1 cellular context compared by ENCODE assay signal in genomic region chr4:25290490-25291067, GRCh38.
TF ChIP-seq lines count a peak whose summit lies in the region.

No MANE protein-coding gene starts in this region.

TF ChIP-seq in HepG2, 621 proteins besides CTCF, POLR2A, EP300 and RAD21 (continued from another document and continues in another):
- TF ChIP-seq KAT2B (IDR thresholded peaks at IDR 0.05; ENCODE audit: borderline replicate concordance, low read depth, low read length), result no peak
- TF ChIP-seq MTA1 (CRISPR knock-in tag; IDR thresholded peaks at IDR 0.05; ENCODE audit: borderline replicate concordance), result no peak
- no peak for TF ChIP-seq ZNF720 (CRISPR knock-in tag; IDR thresholded peaks at IDR 0.05)
- no peak for TF ChIP-seq IKZF4 (CRISPR knock-in tag; IDR thresholded peaks at IDR 0.05; ENCODE audit: borderline replicate concordance, low read depth, not compliant biosample characterization)
- TF ChIP-seq ZNF605 (CRISPR knock-in tag; IDR thresholded peaks at IDR 0.05), result no peak
- TF ChIP-seq HINFP (CRISPR knock-in tag; IDR thresholded peaks at IDR 0.05; ENCODE audit: low read depth), result no peak
- TF ChIP-seq ZNF44 (CRISPR knock-in tag; IDR thresholded peaks at IDR 0.05), result no peak
- no peak for TF ChIP-seq RFX5 (IDR thresholded peaks at IDR 0.05; ENCODE audit: low read depth, low read length)
- no peak for TF ChIP-seq ZNF567 (CRISPR knock-in tag; IDR thresholded peaks at IDR 0.05; ENCODE audit: borderline replicate concordance)
- TF ChIP-seq ZNF775 (CRISPR knock-in tag; IDR thresholded peaks at IDR 0.05; ENCODE audit: borderline replicate concordance), result no peak
- no peak for TF ChIP-seq RARA (CRISPR knock-in tag; IDR thresholded peaks at IDR 0.05)
- TF ChIP-seq, protein P1, sequence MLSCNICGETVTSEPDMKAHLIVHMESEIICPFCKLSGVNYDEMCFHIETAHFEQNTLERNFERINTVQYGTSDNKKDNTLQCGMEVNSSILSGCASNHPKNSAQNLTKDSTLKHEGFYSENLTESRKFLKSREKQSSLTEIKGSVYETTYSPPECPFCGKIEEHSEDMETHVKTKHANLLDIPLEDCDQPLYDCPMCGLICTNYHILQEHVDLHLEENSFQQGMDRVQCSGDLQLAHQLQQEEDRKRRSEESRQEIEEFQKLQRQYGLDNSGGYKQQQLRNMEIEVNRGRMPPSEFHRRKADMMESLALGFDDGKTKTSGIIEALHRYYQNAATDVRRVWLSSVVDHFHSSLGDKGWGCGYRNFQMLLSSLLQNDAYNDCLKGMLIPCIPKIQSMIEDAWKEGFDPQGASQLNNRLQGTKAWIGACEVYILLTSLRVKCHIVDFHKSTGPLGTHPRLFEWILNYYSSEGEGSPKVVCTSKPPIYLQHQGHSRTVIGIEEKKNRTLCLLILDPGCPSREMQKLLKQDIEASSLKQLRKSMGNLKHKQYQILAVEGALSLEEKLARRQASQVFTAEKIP (CRISPR knock-in tag; IDR thresholded peaks at IDR 0.05; ENCODE audit: borderline replicate concordance), result no peak
- TF ChIP-seq SNAI1 (CRISPR knock-in tag; IDR thresholded peaks at IDR 0.05; ENCODE audit: borderline replicate concordance), result no peak
- no peak for TF ChIP-seq ZBTB43 (CRISPR knock-in tag; conservative IDR thresholded peaks at IDR 0.05)
- TF ChIP-seq, protein P2, sequence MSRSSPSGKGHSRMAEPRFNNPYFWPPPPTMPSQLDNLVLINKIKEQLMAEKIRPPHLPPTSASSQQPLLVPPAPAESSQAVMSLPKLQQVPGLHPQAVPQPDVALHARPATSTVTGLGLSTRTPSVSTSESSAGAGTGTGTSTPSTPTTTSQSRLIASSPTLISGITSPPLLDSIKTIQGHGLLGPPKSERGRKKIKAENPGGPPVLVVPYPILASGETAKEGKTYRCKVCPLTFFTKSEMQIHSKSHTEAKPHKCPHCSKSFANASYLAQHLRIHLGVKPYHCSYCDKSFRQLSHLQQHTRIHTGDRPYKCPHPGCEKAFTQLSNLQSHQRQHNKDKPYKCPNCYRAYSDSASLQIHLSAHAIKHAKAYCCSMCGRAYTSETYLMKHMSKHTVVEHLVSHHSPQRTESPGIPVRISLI (CRISPR knock-in tag; IDR thresholded peaks at IDR 0.05; ENCODE audit: borderline replicate concordance), result no peak
- TF ChIP-seq ZNF660 (CRISPR knock-in tag; IDR thresholded peaks at IDR 0.05; ENCODE audit: borderline replicate concordance, low read depth), result no peak
- TF ChIP-seq FOXC1 (CRISPR knock-in tag; IDR thresholded peaks at IDR 0.05; ENCODE audit: borderline replicate concordance), result peak; percentile 75; the same call in 1 of the 2 replicates
- no peak for TF ChIP-seq ZNF317 (CRISPR knock-in tag; IDR thresholded peaks at IDR 0.05)
- no peak for TF ChIP-seq POGZ (CRISPR knock-in tag; IDR thresholded peaks at IDR 0.05)
- TF ChIP-seq ZBTB25 (CRISPR knock-in tag; IDR thresholded peaks at IDR 0.05), result no peak
- peak; percentile 4; the same call in 1 of the 2 replicates for TF ChIP-seq HNF4A (CRISPR knock-in tag; IDR thresholded peaks at IDR 0.05)
- TF ChIP-seq SPEN (CRISPR knock-in tag; IDR thresholded peaks at IDR 0.05; ENCODE audit: low read depth), result no peak
- TF ChIP-seq SNAPC2 (CRISPR knock-in tag; IDR thresholded peaks at IDR 0.05), result no peak
- TF ChIP-seq CC2D1A (CRISPR knock-in tag; IDR thresholded peaks at IDR 0.05), result no peak
- no peak for TF ChIP-seq MBD4 (IDR thresholded peaks at IDR 0.05; ENCODE audit: borderline replicate concordance, low read length)
- TF ChIP-seq, protein P3, sequence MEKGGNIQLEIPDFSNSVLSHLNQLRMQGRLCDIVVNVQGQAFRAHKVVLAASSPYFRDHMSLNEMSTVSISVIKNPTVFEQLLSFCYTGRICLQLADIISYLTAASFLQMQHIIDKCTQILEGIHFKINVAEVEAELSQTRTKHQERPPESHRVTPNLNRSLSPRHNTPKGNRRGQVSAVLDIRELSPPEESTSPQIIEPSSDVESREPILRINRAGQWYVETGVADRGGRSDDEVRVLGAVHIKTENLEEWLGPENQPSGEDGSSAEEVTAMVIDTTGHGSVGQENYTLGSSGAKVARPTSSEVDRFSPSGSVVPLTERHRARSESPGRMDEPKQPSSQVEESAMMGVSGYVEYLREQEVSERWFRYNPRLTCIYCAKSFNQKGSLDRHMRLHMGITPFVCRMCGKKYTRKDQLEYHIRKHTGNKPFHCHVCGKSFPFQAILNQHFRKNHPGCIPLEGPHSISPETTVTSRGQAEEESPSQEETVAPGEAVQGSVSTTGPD (CRISPR knock-in tag; IDR thresholded peaks at IDR 0.05), result no peak
- no peak for TF ChIP-seq ARID2 (CRISPR knock-in tag; IDR thresholded peaks at IDR 0.05; ENCODE audit: borderline replicate concordance)
- TF ChIP-seq ZNF549 (CRISPR knock-in tag; IDR thresholded peaks at IDR 0.05), result no peak
- TF ChIP-seq ZSCAN22 (CRISPR knock-in tag; IDR thresholded peaks at IDR 0.05), result no peak
- no peak for TF ChIP-seq ZSCAN31 (CRISPR knock-in tag; IDR thresholded peaks at IDR 0.05; ENCODE audit: low read depth)
- no peak for TF ChIP-seq ZBTB40 (IDR thresholded peaks at IDR 0.05)
- TF ChIP-seq ZBTB40 (CRISPR knock-in tag; IDR thresholded peaks at IDR 0.05), result no peak
- TF ChIP-seq CEBPG (CRISPR knock-in tag; IDR thresholded peaks at IDR 0.05), result no peak
- no peak for TF ChIP-seq ZNF839 (CRISPR knock-in tag; IDR thresholded peaks at IDR 0.05; ENCODE audit: borderline replicate concordance)
- TF ChIP-seq ZNF772 (CRISPR knock-in tag; IDR thresholded peaks at IDR 0.05), result 0 out of 2 replicates have a peak, but pooled peaks have one; percentile 43
- no peak for TF ChIP-seq ZNF280B (CRISPR knock-in tag; IDR thresholded peaks at IDR 0.05; ENCODE audit: borderline replicate concordance)
- peak; percentile 25; the same call in 1 of the 2 replicates for TF ChIP-seq ZNF768 (CRISPR knock-in tag; IDR thresholded peaks at IDR 0.05)
- TF ChIP-seq REL (CRISPR knock-in tag; conservative IDR thresholded peaks at IDR 0.05), result no peak
- no peak for TF ChIP-seq FIP1L1 (IDR thresholded peaks at IDR 0.05; ENCODE audit: borderline replicate concordance, insufficient read depth, low read depth, low read length)
- TF ChIP-seq, protein P4, sequence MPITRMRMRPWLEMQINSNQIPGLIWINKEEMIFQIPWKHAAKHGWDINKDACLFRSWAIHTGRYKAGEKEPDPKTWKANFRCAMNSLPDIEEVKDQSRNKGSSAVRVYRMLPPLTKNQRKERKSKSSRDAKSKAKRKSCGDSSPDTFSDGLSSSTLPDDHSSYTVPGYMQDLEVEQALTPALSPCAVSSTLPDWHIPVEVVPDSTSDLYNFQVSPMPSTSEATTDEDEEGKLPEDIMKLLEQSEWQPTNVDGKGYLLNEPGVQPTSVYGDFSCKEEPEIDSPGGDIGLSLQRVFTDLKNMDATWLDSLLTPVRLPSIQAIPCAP (CRISPR knock-in tag; IDR thresholded peaks at IDR 0.05; ENCODE audit: low read depth), result no peak
- TF ChIP-seq PITX1 (CRISPR knock-in tag; IDR thresholded peaks at IDR 0.05), result peak; percentile 25; the same call in 1 of the 2 replicates
- no peak for TF ChIP-seq TBP (CRISPR knock-in tag; IDR thresholded peaks at IDR 0.05)
